Comparison of ENCODE assay signal across 8 cellular contexts in the genomic region with DNA sequence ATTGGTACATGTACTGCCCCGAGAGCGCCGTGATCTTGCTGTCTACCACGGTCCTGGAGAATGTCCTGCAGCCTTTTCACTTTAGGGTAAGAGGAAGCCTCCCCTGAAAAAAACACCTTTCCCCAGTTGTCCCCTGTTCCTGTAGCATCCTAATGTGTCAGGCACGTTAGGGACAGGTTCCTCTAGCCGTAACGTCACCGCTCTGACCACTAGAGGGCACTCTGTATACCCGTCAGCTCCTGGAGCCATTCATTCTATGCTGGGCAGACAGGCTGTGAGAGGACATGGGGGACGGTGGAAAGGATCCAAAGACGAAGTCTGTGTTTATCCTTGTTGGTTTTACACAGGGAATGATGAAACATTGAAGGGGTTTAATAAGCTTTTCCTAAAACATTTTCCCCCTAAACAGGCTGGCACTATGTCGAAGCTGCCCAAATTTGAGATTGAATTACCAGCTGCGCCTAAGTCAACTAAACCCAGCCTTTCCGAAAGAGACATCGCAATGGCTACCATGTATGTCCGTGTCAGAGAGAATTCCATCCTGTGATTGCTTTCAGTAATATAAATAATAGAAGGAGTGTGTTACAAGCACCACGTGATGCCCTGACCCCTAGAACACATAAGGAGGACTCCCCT. TPM values are rescaled to one million over a fixed set of nuclear protein-coding genes. Genes with fewer than 3 reads are reported as not detected.
DNase-seq lines count a peak whose midpoint lies in the region; ATAC-seq and TF ChIP-seq lines count a peak whose summit lies in the region.

No MANE protein-coding gene starts in this region.

- peaks cover 35% of the 10 kb centered on the region for H3K36me3 ChIP-seq in A673 (ENCODE audit: insufficient read depth, low read length, poor library complexity, severe bottlenecking)

- no TSS peak for BruUV-seq in A673 (replicated peaks; lab: Mats Ljungman, UMichigan)

- H3K36me3 Mint-ChIP-seq in central memory CD8-positive, alpha-beta T cell (ENCODE audit: insufficient read depth) = peaks cover 64% of the 10 kb centered on the region

- intact Hi-C loops in A673 (cut with micrococcal nuclease; ENCODE audit: unreplicated experiment) = loop anchor here (1.0 to 5.0 kb wide), 3 partner anchors 71 to 296 kb away; partner anchors contain the start of gene NPC1

- no peaks in the 10 kb centered on the region for H3K27me3 Mint-ChIP-seq in central memory CD8-positive, alpha-beta T cell

- no peak overlapping the region for H3K27ac ChIP-seq in A673 (ENCODE audit: low read depth, low read length, poor library complexity, severe bottlenecking)

- no peaks in the 10 kb centered on the region for H3K27me3 ChIP-seq in A673 (replicated peaks; ENCODE audit: insufficient read depth, low read depth, low read length, poor library complexity)

- no peak overlapping the region for H3K4me3 ChIP-seq in A673 (ENCODE audit: low read depth, low read length, poor library complexity, severe bottlenecking)

- TF ChIP-seq CTCF in A673 (conservative IDR thresholded peaks at IDR 0.05; ENCODE audit: low read depth, low read length) = peak; percentile 94

- H3K4me1 ChIP-seq in A673 (ENCODE audit: insufficient read depth, low read length, poor library complexity, severe bottlenecking) = no peaks in the 10 kb centered on the region

- no peaks in the 10 kb centered on the region for H3K9me3 Mint-ChIP-seq in central memory CD8-positive, alpha-beta T cell

- ATAC-seq in GM18520 (IDR thresholded peaks at IDR 0.05; ENCODE audit: unreplicated experiment) = peak; percentile 74
- ATAC-seq in HG03095 (IDR thresholded peaks at IDR 0.05; ENCODE audit: unreplicated experiment) = peak; percentile 80
- peak; percentile 93 for ATAC-seq in central memory CD8-positive, alpha-beta T cell (replicated peaks; ENCODE audit: extremely low read depth, poor library complexity, severe bottlenecking)

- no peak overlapping the region for H3K4me3 Mint-ChIP-seq in central memory CD8-positive, alpha-beta T cell

- CTCF ChIA-PET in A673 (lab: Charles Lee) = interaction anchor here (0.5 to 1.4 kb wide), 3 partner anchors 122 to 537 kb away, joined by 3 to 8 read pairs (median 6); no protein-coding TSS in a partner anchor

- no peak overlapping the region for H3K27ac Mint-ChIP-seq in central memory CD8-positive, alpha-beta T cell (ENCODE audit: low read depth)

- peak; percentile 86 for DNase-seq in A673 (ENCODE audit: low spot score)
- peak; percentile 46 for DNase-seq in NCI-H226
- peak; percentile 67 for DNase-seq in activated CD4-positive, CD25-positive, alpha-beta regulatory T cell treated with anti-CD3 and anti-CD28 coated beads, Interleukin-2, amount 50 U/mL, for 72 hours
- peak; percentile 51 to 52 for DNase-seq in central memory CD8-positive, alpha-beta T cell (ENCODE audit: low spot score in 2 of 2)
- DNase-seq in kidney glomerular epithelial cell (lab: John Stamatoyannopoulos, UW) = peak; percentile 77
- DNase-seq in stimulated activated CD4-positive, alpha-beta T cell treated with anti-CD3 and anti-CD28 coated beads, Interleukin-4, amount 100 ng/mL, for 1 hour = peak; percentile 68

- H3K4me1 Mint-ChIP-seq in central memory CD8-positive, alpha-beta T cell = peaks cover 11% of the 10 kb centered on the region

- POLR2A ChIA-PET in A673 (lab: Charles Lee; ENCODE audit: low non-redundant PET) = no interaction called here

- H3K9me3 ChIP-seq in A673 (ENCODE audit: low read depth, low read length, poor library complexity, severe bottlenecking) = no peaks in the 10 kb centered on the region

RNA-seq across cellular contexts. Expression of gene RMC1, which starts 12.7 kb away (rescaled TPM):
- total RNA-seq in A673 (2021) = 38.1 and 39.8 TPM in 2 replicates
